In genomic region chr1:201399352-201400126, GRCh38 we compare ENCODE assay signal across 11 cellular contexts. TPM values are rescaled to one million over a fixed set of nuclear protein-coding genes. Genes with fewer than 3 reads are reported as not detected.
A peak's percentile ranks its signal among the peaks of the same experiment; 100 is the strongest.
DNase-seq lines count a peak whose midpoint lies in the region; ATAC-seq, FAIRE-seq and TF ChIP-seq lines count a peak whose summit lies in the region.
"Had no signal": no experiment of that assay in that cellular context is flagged by ENCODE, and none has a peak within 500 bp of the region (broad histone marks: within the 10 kb centered on the region; RNA-seq: fewer than 3 reads in every experiment).

No MANE protein-coding gene starts in this region.

- H3K36me3 Mint-ChIP-seq in neural crest cell (ENCODE audit: low read depth): no peaks in the 10 kb centered on the region

- H3K4me1 Mint-ChIP-seq in neural crest cell: no peaks in the 10 kb centered on the region
- H3K4me1 Mint-ChIP-seq: activated B cell treated with CpG ODN at 0.5 μM for 24 hours had no signal

- H3K4me3 Mint-ChIP-seq in neural crest cell: no peak overlapping the region
- H3K4me3 Mint-ChIP-seq: activated B cell treated with CpG ODN at 0.5 μM for 24 hours had no signal

- no peak for TF ChIP-seq CTCF in neural crest cell (conservative IDR thresholded peaks at IDR 0.05)

- DNase-seq in DMS79 (lab: John Stamatoyannopoulos, UW): peak; percentile 41
- peak; percentile 13 for DNase-seq in NCI-H345 treated with DMSO at 0.1 percent for 48 hours (lab: John Stamatoyannopoulos, UW; ENCODE audit: unreplicated experiment)
- DNase-seq in foreskin melanocyte: peak; percentile 32
- DNase-seq in neural crest cell (ENCODE audit: low read depth, low spot score): peak; percentile 14
- no peak for DNase-seq in RKO (ENCODE audit: low spot score)
- no peak for DNase-seq in HTR-8/SVneo (ENCODE audit: insufficient read length, low spot score)
- DNase-seq: activated B cell treated with CpG ODN at 0.5 μM for 24 hours, DND-41 had no signal

- no peak for ATAC-seq in GM21423 (IDR thresholded peaks at IDR 0.05; ENCODE audit: unreplicated experiment)
- no peak for ATAC-seq in GM19455 (IDR thresholded peaks at IDR 0.05; ENCODE audit: unreplicated experiment)

- no peak for FAIRE-seq in HTR-8/SVneo (lab: Jason Lieb, UNC)

- peaks cover 37% of the 10 kb centered on the region for H3K27me3 Mint-ChIP-seq in neural crest cell (ENCODE audit: low read depth)

- no peak overlapping the region for H3K27ac Mint-ChIP-seq in neural crest cell (ENCODE audit: unreplicated experiment)
- H3K27ac Mint-ChIP-seq: activated B cell treated with CpG ODN at 0.5 μM for 24 hours had no signal

- H3K9me3 Mint-ChIP-seq in neural crest cell: no peaks in the 10 kb centered on the region
- H3K9me3 Mint-ChIP-seq: activated B cell treated with CpG ODN at 0.5 μM for 24 hours had no signal

RNA-seq across cellular contexts. Expression of gene LAD1, which starts 0.4 kb away (rescaled TPM):
- total RNA-seq in neural crest cell: not detected in 2 replicates
- total RNA-seq: activated B cell treated with CpG ODN at 0.5 μM for 24 hours, mononuclear cell had no signal

RNA-seq across cellular contexts. Expression of gene TNNI1, which starts 22.0 kb away (rescaled TPM):
- total RNA-seq in neural crest cell: 0.30 and 0.93 TPM in 2 replicates
- total RNA-seq: activated B cell treated with CpG ODN at 0.5 μM for 24 hours, mononuclear cell had no signal

RNA-seq across cellular contexts. Expression of gene TNNT2, which starts 22.1 kb away (rescaled TPM):
- total RNA-seq in neural crest cell: not detected in 2 replicates
- total RNA-seq: activated B cell treated with CpG ODN at 0.5 μM for 24 hours had no signal

Comparison
In these comparisons a context has a peak if more than half of its experiments do, and no peak if none do; other contexts are left out.
1. DNase-seq: peak in DMS79 (single experiment), NCI-H345 treated with DMSO at 0.1 percent for 48 hours (single experiment), foreskin melanocyte (single experiment) and neural crest cell (single experiment); none in RKO (single experiment) and HTR-8/SVneo (single experiment).